Comparison of ENCODE assay signal across 16 cellular contexts in genomic region chr7:149732111-149732561, GRCh38. TPM values are rescaled to one million over a fixed set of nuclear protein-coding genes. Genes with fewer than 3 reads are reported as not detected.
DNase-seq lines count a peak whose midpoint lies in the region; ATAC-seq and TF ChIP-seq lines count a peak whose summit lies in the region.
"Had no signal": no experiment of that assay in that cellular context is flagged by ENCODE, and none has a peak within 500 bp of the region (broad histone marks: within the 10 kb centered on the region; RNA-seq: fewer than 3 reads in every experiment).

No MANE protein-coding gene starts in this region.

- H3K4me3 Mint-ChIP-seq in chondrocyte (ENCODE audit: unreplicated experiment), result no peak overlapping the region
- H3K4me3 Mint-ChIP-seq: CD4-positive, alpha-beta T cell had no signal

- H3K4me1 ChIP-seq in right atrium auricular region (peaks cover 0 to 23% of the 10 kb centered on the region in 2 donors), lower lobe of right lung (no peaks in the 10 kb centered on the region), upper lobe of right lung (no peaks in the 10 kb centered on the region), psoas muscle (peaks cover 24% of the 10 kb centered on the region)

- H3K36me3 Mint-ChIP-seq in chondrocyte (ENCODE audit: low read depth), result peaks cover 22% of the 10 kb centered on the region

- H3K9me3 ChIP-seq in right atrium auricular region (no peaks in the 10 kb centered on the region), lower lobe of right lung (no peaks in the 10 kb centered on the region), upper lobe of right lung (no peaks in the 10 kb centered on the region), psoas muscle (no peaks in the 10 kb centered on the region)
- H3K9me3 ChIP-seq: Caco-2 had no signal

- peak; percentile 74 for DNase-seq in cardiac septum (ENCODE audit: low spot score)
- DNase-seq in right atrium auricular region (ENCODE audit: low spot score), result no peak
- DNase-seq in chondrocyte (ENCODE audit: low spot score), result peak; percentile 63
- DNase-seq in lower lobe of right lung, result peak; percentile 42
- peak; percentile 56 for DNase-seq in upper lobe of right lung
- no peak for DNase-seq in activated CD8-positive, alpha-beta memory T cell treated with anti-CD3 and anti-CD28 coated beads for 24 hours
- no peak for DNase-seq in psoas muscle
- DNase-seq: Caco-2; CD4-positive, alpha-beta T cell; DMS153; GF-D8; KG1; NCI-H1105 treated with DMSO at 0.1 percent for 48 hours; NCI-H1694 had no signal

- H3K27me3 Mint-ChIP-seq in chondrocyte (ENCODE audit: low read depth), result peaks cover 4% of the 10 kb centered on the region

- ATAC-seq in lower lobe of right lung (no peak), upper lobe of right lung (no peak), GM19023 (IDR thresholded peaks at IDR 0.05; ENCODE audit: unreplicated experiment) (no peak), psoas muscle (no peak)
- ATAC-seq: Panc1 had no signal

- H3K36me3 ChIP-seq in right atrium auricular region (peaks cover 64% of the 10 kb centered on the region), lower lobe of right lung (peaks cover 62% of the 10 kb centered on the region), upper lobe of right lung (peaks cover 27% of the 10 kb centered on the region), psoas muscle (ENCODE audit: insufficient read depth in 1 of 2, low read depth in 1 of 2) (peaks cover 0 to 47% of the 10 kb centered on the region in 2 donors)

- H3K4me3 ChIP-seq in right atrium auricular region (no peak overlapping the region), lower lobe of right lung (no peak overlapping the region), upper lobe of right lung (no peak overlapping the region), psoas muscle (no peak overlapping the region)

- intact Hi-C loops in cardiac septum (cut with DNase I) (no loop called here), lower lobe of right lung (cut with DNase I) (no loop called here), upper lobe of right lung (cut with DNase I) (no loop called here), psoas muscle (cut with DNase I) (no loop called here)

- no peaks in the 10 kb centered on the region for H3K9me3 Mint-ChIP-seq in chondrocyte (ENCODE audit: low read depth)
- H3K9me3 Mint-ChIP-seq: CD4-positive, alpha-beta T cell had no signal

- H3K27ac ChIP-seq in right atrium auricular region (no peak overlapping the region), lower lobe of right lung (no peak overlapping the region), upper lobe of right lung (no peak overlapping the region), psoas muscle (no peak overlapping the region)

- no peak overlapping the region for H3K27ac Mint-ChIP-seq in chondrocyte (ENCODE audit: unreplicated experiment)
- H3K27ac Mint-ChIP-seq: CD4-positive, alpha-beta T cell had no signal

- TF ChIP-seq CTCF in right atrium auricular region (IDR thresholded peaks at IDR 0.05) (no peak), chondrocyte (IDR thresholded peaks at IDR 0.05) (no peak), lower lobe of right lung (IDR thresholded peaks at IDR 0.05) (no peak), upper lobe of right lung (IDR thresholded peaks at IDR 0.05) (no peak), psoas muscle (IDR thresholded peaks at IDR 0.05) (no peak)

- 72 to 91% (median 73%) methylated on average over 10 of the region's 10 CpGs for WGBS in psoas muscle, 3 donors

- H3K4me1 Mint-ChIP-seq in chondrocyte (ENCODE audit: low read depth), result no peaks in the 10 kb centered on the region

- H3K27me3 ChIP-seq in right atrium auricular region (no peaks in the 10 kb centered on the region), lower lobe of right lung (ENCODE audit: low read depth) (peaks cover 10% of the 10 kb centered on the region), upper lobe of right lung (peaks cover 7% of the 10 kb centered on the region), psoas muscle (ENCODE audit: insufficient read depth in 3 of 3, low read length in 2 of 3) (no peaks in the 10 kb centered on the region)

RNA-seq across cellular contexts. Expression of gene ZNF467, which starts 41.3 kb away (rescaled TPM):
- total RNA-seq in cardiac septum (7.0 TPM), right atrium auricular region (10 to 100 TPM in 1 of 2 donors, 1 to 10 TPM in 1; 3.2 to 11.0 TPM), chondrocyte (2.3 to 3.5 TPM (median 3.1 TPM) in 3 replicates), lower lobe of right lung (23.0 TPM), upper lobe of right lung (35.3 TPM), psoas muscle (1 to 10 TPM; 1.7 to 2.8 (median 2.3) TPM)
- 1 to 10 TPM in 2 of 3 donors, under 1 TPM in 1; 0.87 to 1.3 (median 1.2) TPM for polyA plus RNA-seq in psoas muscle

Comparison
In these comparisons a context has a peak if more than half of its experiments do, and no peak if none do; other contexts are left out.
1. DNase-seq: peak in cardiac septum (single experiment), chondrocyte (single experiment), lower lobe of right lung (single experiment) and upper lobe of right lung (single experiment); none in right atrium auricular region (single experiment), activated CD8-positive, alpha-beta memory T cell treated with anti-CD3 and anti-CD28 coated beads for 24 hours (single experiment) and psoas muscle (0 of 2).